Comparison of ENCODE assay signal across 8 cellular contexts in genomic region chr2:15941970-15942710, GRCh38. TPM values are rescaled to one million over a fixed set of nuclear protein-coding genes. Genes with fewer than 3 reads are reported as not detected.
DNase-seq lines count a peak whose midpoint lies in the region; ATAC-seq and TF ChIP-seq lines count a peak whose summit lies in the region.

No MANE protein-coding gene starts in this region.

- peaks cover 43% of the 10 kb centered on the region for H3K27me3 ChIP-seq in lower lobe of right lung (ENCODE audit: low read depth)

- intact Hi-C loops in lower lobe of right lung (cut with DNase I): no loop called here

- H3K36me3 ChIP-seq in lower lobe of right lung: no peaks in the 10 kb centered on the region

- peaks cover 47% of the 10 kb centered on the region for H3K4me1 ChIP-seq in lower lobe of right lung

- DNase-seq in stimulated activated CD4-positive, alpha-beta T cell treated with anti-CD3 and anti-CD28 coated beads, Interleukin-15, amount 100 ng/mL, for 24 hours: peak; percentile 31
- no peak for DNase-seq in stimulated activated CD4-positive, alpha-beta T cell treated with anti-CD3 and anti-CD28 coated beads, Interleukin-1b, Interleukin-23, amount 100 ng/mL, for 48 hours
- peak; percentile 64 for DNase-seq in astrocyte of the hippocampus (ENCODE audit: low read depth, low spot score)
- DNase-seq in lower lobe of right lung: no peak
- peak; percentile 45 for DNase-seq in superior temporal gyrus (ENCODE audit: extremely low spot score)
- DNase-seq in germinal center (ENCODE audit: low spot score): no peak

- H3K4me3 ChIP-seq in lower lobe of right lung: peak overlapping the region; percentile 57

- H3K27ac ChIP-seq in lower lobe of right lung: no peak overlapping the region

- H3K9me3 ChIP-seq in lower lobe of right lung: no peaks in the 10 kb centered on the region

- ATAC-seq in lower lobe of right lung: peak in 1 of 2 donors; percentile 22
- ATAC-seq in GM18873 (IDR thresholded peaks at IDR 0.05; ENCODE audit: low FRiP score, unreplicated experiment): no peak
- ATAC-seq in HG02571 (IDR thresholded peaks at IDR 0.05; ENCODE audit: unreplicated experiment): no peak

- TF ChIP-seq CTCF in lower lobe of right lung (IDR thresholded peaks at IDR 0.05): no peak

RNA-seq across cellular contexts. Expression of gene MYCN, which starts 1.8 kb away (rescaled TPM):
- 0.68 TPM for total RNA-seq in lower lobe of right lung

Comparison
In these comparisons a context has a peak if more than half of its experiments do, and no peak if none do; other contexts are left out.
1. DNase-seq: peak in stimulated activated CD4-positive, alpha-beta T cell treated with anti-CD3 and anti-CD28 coated beads, Interleukin-15, amount 100 ng/mL, for 24 hours (single experiment), astrocyte of the hippocampus (single experiment) and superior temporal gyrus (single experiment); none in stimulated activated CD4-positive, alpha-beta T cell treated with anti-CD3 and anti-CD28 coated beads, Interleukin-1b, Interleukin-23, amount 100 ng/mL, for 48 hours (single experiment), lower lobe of right lung (single experiment) and germinal center (single experiment).